ENCODE assay signal across 14 cellular contexts in genomic region chr2:115386465-115386864, GRCh38.
A peak's percentile ranks its signal among the peaks of the same experiment; 100 is the strongest.
DNase-seq lines count a peak whose midpoint lies in the region; ATAC-seq and TF ChIP-seq lines count a peak whose summit lies in the region.
"Had no signal": no experiment of that assay in that cellular context is flagged by ENCODE, and none has a peak within 500 bp of the region (broad histone marks: within the 10 kb centered on the region; RNA-seq: fewer than 3 reads in every experiment).

No MANE protein-coding gene starts in this region.

- H3K27ac Mint-ChIP-seq in GM23338 (no peak overlapping the region), H9 (no peak overlapping the region), WTC11 (no peak overlapping the region)
- no peak overlapping the region for H3K27ac Mint-ChIP-seq in activated naive CD4-positive, alpha-beta T cell treated with anti-CD3 and anti-CD28 coated beads, Interleukin-2, amount 50 U/mL, for 72 hours
- H3K27ac Mint-ChIP-seq in stimulated activated naive B cell treated with anti-CD40 and anti-IgM and Interleukin-4, amounts not matched to agents 10 μg/mL and 1 μg/mL and 100 μg/mL, for 72 hours: no peak overlapping the region
- H3K27ac Mint-ChIP-seq: B cell; CD8-positive, alpha-beta T cell; HFFc6 had no signal

- H3K9ac ChIP-seq in H9 (ENCODE audit: extremely low read depth, insufficient read length, low read length) (no peak overlapping the region), mesendoderm (ENCODE audit: low read length) (no peak overlapping the region)
- H3K9ac ChIP-seq: BLaER1 treated with 17β-estradiol and CSF1 and Interleukin-3, amounts not matched to agents 10 nM and 100 nM had no signal

- CTCF ChIA-PET in WTC11 (lab: Charles Lee): interaction anchor here (0.6 to 1.9 kb wide), 5 partner anchors 9 to 276 kb away, joined by 3 to 14 read pairs (median 4); no protein-coding TSS in a partner anchor

- H4K8ac ChIP-seq in H9 (replicated peaks; ENCODE audit: insufficient read length, low read depth, low read length): no peak overlapping the region
- no peak overlapping the region for H4K8ac ChIP-seq in mesendoderm (ENCODE audit: low read depth, low read length)

- H3K36me3 Mint-ChIP-seq in GM23338 (ENCODE audit: low read depth) (peaks cover 28% of the 10 kb centered on the region), H9 (ENCODE audit: insufficient read depth in 1 of 3, low read depth in 3 of 3) (peaks cover 20 to 33% (median 23%) of the 10 kb centered on the region in 3 experiments), WTC11 (peaks cover 29% of the 10 kb centered on the region)
- H3K36me3 Mint-ChIP-seq in activated naive CD4-positive, alpha-beta T cell treated with anti-CD3 and anti-CD28 coated beads, Interleukin-2, amount 50 U/mL, for 72 hours: peaks cover 0 to 4% of the 10 kb centered on the region in 2 donors
- H3K36me3 Mint-ChIP-seq in stimulated activated naive B cell treated with anti-CD40 and anti-IgM and Interleukin-4, amounts not matched to agents 10 μg/mL and 1 μg/mL and 100 μg/mL, for 72 hours: no peaks in the 10 kb centered on the region
- H3K36me3 Mint-ChIP-seq: CD8-positive, alpha-beta T cell had no signal

- no peak overlapping the region for H2BK5ac ChIP-seq in H9 (ENCODE audit: insufficient read length, low read length)
- no peak overlapping the region for H2BK5ac ChIP-seq in mesendoderm (ENCODE audit: low read length)

- H2BK12ac ChIP-seq in H9 (ENCODE audit: insufficient read length, low read depth, low read length): no peak overlapping the region

- H3K27ac ChIP-seq in GM23338 (ENCODE audit: low read depth): no peak overlapping the region
- H3K27ac ChIP-seq in H9 (ENCODE audit: insufficient read length, low read depth, low read length): no peak overlapping the region
- H3K27ac ChIP-seq in mesendoderm (ENCODE audit: low read depth, low read length): no peak overlapping the region
- H3K27ac ChIP-seq: BLaER1 treated with 17β-estradiol and CSF1 and Interleukin-3, amounts not matched to agents 10 nM and 100 nM had no signal

- no peak overlapping the region for H4K91ac ChIP-seq in H9 (ENCODE audit: insufficient read length, low read depth, low read length)

- H3K9me3 Mint-ChIP-seq in GM23338: peaks cover 32% of the 10 kb centered on the region
- peaks cover 28 to 30% of the 10 kb centered on the region in 2 experiments for H3K9me3 Mint-ChIP-seq in H9
- peaks cover 36% of the 10 kb centered on the region for H3K9me3 Mint-ChIP-seq in WTC11
- H3K9me3 Mint-ChIP-seq in activated naive CD4-positive, alpha-beta T cell treated with anti-CD3 and anti-CD28 coated beads, Interleukin-2, amount 50 U/mL, for 72 hours: peaks cover 11 to 24% of the 10 kb centered on the region in 2 donors
- peaks cover 10 to 20% of the 10 kb centered on the region in 2 donors for H3K9me3 Mint-ChIP-seq in stimulated activated naive B cell treated with anti-CD40 and anti-IgM and Interleukin-4, amounts not matched to agents 10 μg/mL and 1 μg/mL and 100 μg/mL, for 72 hours

- H3K14ac ChIP-seq in H9 (ENCODE audit: insufficient read depth, low read length): no peak overlapping the region

- no peak overlapping the region for H3K4ac ChIP-seq in H9 (ENCODE audit: low read depth, low read length)
- H3K4ac ChIP-seq in mesendoderm (ENCODE audit: low read depth, low read length): no peak overlapping the region

- H3K4me3 ChIP-seq in GM23338 (no peak overlapping the region), mesendoderm (ENCODE audit: low read length) (no peak overlapping the region)
- H3K4me3 ChIP-seq: BLaER1 treated with 17β-estradiol and CSF1 and Interleukin-3, amounts not matched to agents 10 nM and 100 nM; K562 had no signal

- no peaks in the 10 kb centered on the region for H3K79me1 ChIP-seq in H9 (ENCODE audit: insufficient read depth, low read depth, low read length, poor library complexity, severe bottlenecking)
- no peaks in the 10 kb centered on the region for H3K79me1 ChIP-seq in mesendoderm (ENCODE audit: low read length)

- H4K5ac ChIP-seq in H9 (ENCODE audit: insufficient read length, low read depth, low read length) (no peak overlapping the region), mesendoderm (ENCODE audit: low read length) (no peak overlapping the region)

- ATAC-seq in GM23338: peak; percentile 38; the same call in 1 of the 3 replicates
- peak; percentile 38; the same call in 1 of the 2 replicates for ATAC-seq in WTC11
- no peak for ATAC-seq in activated naive CD4-positive, alpha-beta T cell treated with anti-CD3 and anti-CD28 coated beads, Interleukin-2, amount 50 U/mL, for 72 hours
- no peak for ATAC-seq in stimulated activated naive B cell treated with anti-CD40 and anti-IgM and Interleukin-4, amounts not matched to agents 10 μg/mL and 1 μg/mL and 100 μg/mL, for 72 hours (replicated peaks)
- ATAC-seq: CD8-positive, alpha-beta T cell; HCT116; K562 had no signal

- H3K23me2 ChIP-seq in H9 (ENCODE audit: insufficient read length, low read depth, low read length, poor library complexity, severe bottlenecking): no peaks in the 10 kb centered on the region

- H2BK15ac ChIP-seq in H9 (ENCODE audit: low read depth, low read length) (no peak overlapping the region), mesendoderm (replicated peaks; ENCODE audit: low read depth) (no peak overlapping the region)

- H3K4me3 Mint-ChIP-seq in GM23338 (no peak overlapping the region), H9 (no peak overlapping the region; a peak in 1 of 5 replicates), WTC11 (no peak overlapping the region)
- no peak overlapping the region for H3K4me3 Mint-ChIP-seq in stimulated activated naive B cell treated with anti-CD40 and anti-IgM and Interleukin-4, amounts not matched to agents 10 μg/mL and 1 μg/mL and 100 μg/mL, for 72 hours
- H3K4me3 Mint-ChIP-seq: B cell; CD8-positive, alpha-beta T cell; HFFc6 had no signal

- H3T11ph ChIP-seq in H9 (ENCODE audit: low read length): no peak overlapping the region

- H3K9me2 ChIP-seq in GM23338 (ENCODE audit: insufficient read depth): peaks cover 6% of the 10 kb centered on the region; the same call in 1 of the 2 replicates

- no peak overlapping the region for H3K18ac ChIP-seq in H9 (ENCODE audit: insufficient read length, low read depth, low read length)
- H3K18ac ChIP-seq in mesendoderm (ENCODE audit: low read length): no peak overlapping the region

- H3K27me3 ChIP-seq in GM23338 (ENCODE audit: insufficient read depth): no peaks in the 10 kb centered on the region
- no peaks in the 10 kb centered on the region for H3K27me3 ChIP-seq in H9 (ENCODE audit: insufficient read depth, low read length)
- no peaks in the 10 kb centered on the region for H3K27me3 ChIP-seq in mesendoderm (ENCODE audit: insufficient read depth, low read length, poor library complexity)
- H3K27me3 ChIP-seq: BLaER1 treated with 17β-estradiol and CSF1 and Interleukin-3, amounts not matched to agents 10 nM and 100 nM had no signal

- no peaks in the 10 kb centered on the region for H3K79me2 ChIP-seq in GM23338 (replicated peaks; ENCODE audit: insufficient read depth)
- no peaks in the 10 kb centered on the region for H3K79me2 ChIP-seq in H9 (ENCODE audit: insufficient read depth, low read length)
- no peaks in the 10 kb centered on the region for H3K79me2 ChIP-seq in mesendoderm (ENCODE audit: control insufficient read depth, insufficient read depth, low read length)

- H3K4me1 ChIP-seq in GM23338 (ENCODE audit: insufficient read depth) (0 out of 2 replicates have a peak, but pooled peaks cover 10% of the 10 kb centered on the region), H9 (ENCODE audit: insufficient read depth, low read length) (no peaks in the 10 kb centered on the region), mesendoderm (ENCODE audit: control insufficient read depth, low read depth, low read length) (no peaks in the 10 kb centered on the region)
- H3K4me1 ChIP-seq: BLaER1 treated with 17β-estradiol and CSF1 and Interleukin-3, amounts not matched to agents 10 nM and 100 nM had no signal

- no peaks in the 10 kb centered on the region for H3F3A ChIP-seq in GM23338 (replicated peaks; ENCODE audit: low read depth)

- H2AFZ ChIP-seq in GM23338 (no peak overlapping the region), H9 (ENCODE audit: low read length) (no peak overlapping the region)

- no peak overlapping the region for H2BK120ac ChIP-seq in H9 (ENCODE audit: low read depth, low read length, poor library complexity, severe bottlenecking)
- H2BK120ac ChIP-seq in mesendoderm (ENCODE audit: low read depth, low read length): no peak overlapping the region

- H3K36me3 ChIP-seq in GM23338 (ENCODE audit: insufficient read depth) (peaks cover 12% of the 10 kb centered on the region; the same call in 1 of the 2 replicates), mesendoderm (ENCODE audit: control insufficient read depth, insufficient read depth, low read length) (no peaks in the 10 kb centered on the region)
- H3K36me3 ChIP-seq: BLaER1 treated with 17β-estradiol and CSF1 and Interleukin-3, amounts not matched to agents 10 nM and 100 nM had no signal

- TF ChIP-seq CTCF in GM23338 (conservative IDR thresholded peaks at IDR 0.05; ENCODE audit: low read depth in 2 of 2) (peak; percentile 59 to 71), H9 (conservative IDR thresholded peaks at IDR 0.05) (peak; percentile 56), WTC11 (IDR thresholded peaks at IDR 0.05) (no peak)

- H3K23ac ChIP-seq in H9 (ENCODE audit: insufficient read length, low read depth, low read length) (no peak overlapping the region), mesendoderm (ENCODE audit: low read length) (no peak overlapping the region)

- peak; percentile 53 for DNase-seq in GM23338 (ENCODE audit: low spot score)
- no peak for DNase-seq in H9
- DNase-seq in WTC11 (ENCODE audit: low spot score): no peak
- DNase-seq in mesendoderm: peak; percentile 84
- DNase-seq in activated naive CD4-positive, alpha-beta T cell treated with anti-CD3 and anti-CD28 coated beads, Interleukin-2, amount 50 U/mL, for 72 hours (ENCODE audit: low spot score in 2 of 2): no peak
- DNase-seq in stimulated activated naive B cell treated with anti-CD40 and anti-IgM and Interleukin-4, amounts not matched to agents 10 μg/mL and 1 μg/mL and 100 μg/mL, for 72 hours: no peak
- DNase-seq: Calu3; CD8-positive, alpha-beta T cell; HFFc6; IMR-90 had no signal

- H2BK20ac ChIP-seq in H9 (ENCODE audit: low read depth, low read length, poor library complexity, severe bottlenecking): no peak overlapping the region

- H4K20me1 ChIP-seq in GM23338 (replicated peaks; ENCODE audit: insufficient read depth) (no peaks in the 10 kb centered on the region), H9 (ENCODE audit: control insufficient read depth, insufficient read depth, insufficient read length) (no peaks in the 10 kb centered on the region)
- H4K20me1 ChIP-seq: BLaER1 treated with 17β-estradiol and CSF1 and Interleukin-3, amounts not matched to agents 10 nM and 100 nM had no signal

- H2AK5ac ChIP-seq in H9 (ENCODE audit: insufficient read length, low read length) (no peak overlapping the region), mesendoderm (ENCODE audit: low read length) (no peak overlapping the region)

- no peak overlapping the region for H3K56ac ChIP-seq in H9 (ENCODE audit: insufficient read length, low read depth, low read length)
- no peak overlapping the region for H3K56ac ChIP-seq in mesendoderm (ENCODE audit: low read length)

- no peaks in the 10 kb centered on the region for H3K9me3 ChIP-seq in H9 (ENCODE audit: control insufficient read depth, low read depth, low read length)

- H3K4me2 ChIP-seq in GM23338 (no peak overlapping the region), H9 (ENCODE audit: insufficient read depth, insufficient read length, low read length) (no peak overlapping the region), mesendoderm (ENCODE audit: low read length) (no peak overlapping the region)
- H3K4me2 ChIP-seq: BLaER1 treated with 17β-estradiol and CSF1 and Interleukin-3, amounts not matched to agents 10 nM and 100 nM had no signal

- peaks cover 3% of the 10 kb centered on the region; the same call in 2 of the 3 replicates for H3K4me1 Mint-ChIP-seq in GM23338
- H3K4me1 Mint-ChIP-seq in H9: peaks cover 15 to 19% of the 10 kb centered on the region in 2 experiments
- no peaks in the 10 kb centered on the region for H3K4me1 Mint-ChIP-seq in WTC11
- H3K4me1 Mint-ChIP-seq in stimulated activated naive B cell treated with anti-CD40 and anti-IgM and Interleukin-4, amounts not matched to agents 10 μg/mL and 1 μg/mL and 100 μg/mL, for 72 hours: no peaks in the 10 kb centered on the region
- H3K4me1 Mint-ChIP-seq: B cell had no signal

- H3K27me3 Mint-ChIP-seq in GM23338 (ENCODE audit: insufficient read depth, low read depth, poor library complexity): peaks cover 2% of the 10 kb centered on the region
- no peaks in the 10 kb centered on the region for H3K27me3 Mint-ChIP-seq in H9 (ENCODE audit: low read depth)
- peaks cover 2% of the 10 kb centered on the region; the same call in 1 of the 2 replicates for H3K27me3 Mint-ChIP-seq in WTC11 (ENCODE audit: low read depth)
- no peaks in the 10 kb centered on the region for H3K27me3 Mint-ChIP-seq in stimulated activated naive B cell treated with anti-CD40 and anti-IgM and Interleukin-4, amounts not matched to agents 10 μg/mL and 1 μg/mL and 100 μg/mL, for 72 hours
- H3K27me3 Mint-ChIP-seq: B cell had no signal

- POLR2A ChIA-PET in WTC11 (lab: Charles Lee): no interaction called here

- no CpG with 5 or more reads among the region's 2 CpGs for WGBS in H9 (ENCODE audit: extremely low coverage, insufficient read length, low lambda C conversion rate)
- WGBS in mesendoderm (ENCODE audit: extremely low coverage, insufficient coverage, low lambda C conversion rate): no CpG with 5 or more reads among the region's 2 CpGs

Comparison
In these comparisons a context has a peak if more than half of its experiments do, and no peak if none do; other contexts are left out.
1. ATAC-seq: peak in GM23338 (single experiment) and WTC11 (single experiment); none in activated naive CD4-positive, alpha-beta T cell treated with anti-CD3 and anti-CD28 coated beads, Interleukin-2, amount 50 U/mL, for 72 hours (0 of 2) and stimulated activated naive B cell treated with anti-CD40 and anti-IgM and Interleukin-4, amounts not matched to agents 10 μg/mL and 1 μg/mL and 100 μg/mL, for 72 hours (0 of 2).
2. DNase-seq: peak in GM23338 (single experiment) and mesendoderm (single experiment); none in H9 (single experiment), WTC11 (single experiment), activated naive CD4-positive, alpha-beta T cell treated with anti-CD3 and anti-CD28 coated beads, Interleukin-2, amount 50 U/mL, for 72 hours (0 of 2) and stimulated activated naive B cell treated with anti-CD40 and anti-IgM and Interleukin-4, amounts not matched to agents 10 μg/mL and 1 μg/mL and 100 μg/mL, for 72 hours (single experiment).